ENCODE assay signal across 14 cellular contexts in genomic region chr15:72078887-72079286, GRCh38. TPM values are rescaled to one million over a fixed set of nuclear protein-coding genes. Genes with fewer than 3 reads are reported as not detected.
DNase-seq lines count a peak whose midpoint lies in the region; ATAC-seq, FAIRE-seq and TF ChIP-seq lines count a peak whose summit lies in the region.
"Had no signal": no experiment of that assay in that cellular context is flagged by ENCODE, and none has a peak within 500 bp of the region (broad histone marks: within the 10 kb centered on the region; RNA-seq: fewer than 3 reads in every experiment).

No MANE protein-coding gene starts in this region.

- no peaks in the 10 kb centered on the region for H3K36me3 ChIP-seq in GM06990 (ENCODE audit: control insufficient read depth, insufficient read depth, low read length)
- no peaks in the 10 kb centered on the region for H3K36me3 ChIP-seq in OCI-LY1 (ENCODE audit: insufficient read depth, low read length)
- no peaks in the 10 kb centered on the region for H3K36me3 ChIP-seq in kidney (ENCODE audit: control insufficient read depth in 1 of 2, insufficient read depth in 2 of 2, low read length in 2 of 2)

- peaks cover 13% of the 10 kb centered on the region; the same call in 1 of the 2 replicates for H3K79me2 ChIP-seq in OCI-LY1 (ENCODE audit: insufficient read depth, low read length)

- TF ChIP-seq CTCF in GM06990 (IDR thresholded peaks at IDR 0.05; ENCODE audit: insufficient read depth, low read length, poor library complexity, severe bottlenecking) (no peak), OCI-LY1 (IDR thresholded peaks at IDR 0.05; ENCODE audit: low read length) (no peak), kidney (IDR thresholded peaks at IDR 0.05; ENCODE audit: borderline replicate concordance, extremely low read depth, insufficient read depth) (no peak), RWPE1 (conservative IDR thresholded peaks at IDR 0.05; ENCODE audit: low read depth) (no peak)

- CTCF ChIA-PET in RWPE1 (lab: Yijun Ruan, JAX): interaction anchor here (0.5 kb wide), 1 partner anchor 964 kb away, joined by 5 read pairs; no protein-coding TSS in a partner anchor

- H3K4me3 ChIP-seq in GM06990 (replicated peaks; ENCODE audit: low read depth, low read length) (no peak overlapping the region), OCI-LY1 (ENCODE audit: low read depth, low read length, poor library complexity, severe bottlenecking) (peak overlapping the region; percentile 35), kidney (ENCODE audit: low read length in 2 of 2) (no peak overlapping the region)

- ATAC-seq in HG03097 (IDR thresholded peaks at IDR 0.05; ENCODE audit: low FRiP score, unreplicated experiment): peak; percentile 94
- ATAC-seq: left cardiac atrium had no signal

- H3K9me3 ChIP-seq in OCI-LY1 (ENCODE audit: low read length): no peaks in the 10 kb centered on the region
- no peaks in the 10 kb centered on the region for H3K9me3 ChIP-seq in kidney (ENCODE audit: control insufficient read depth in 1 of 2, low read length in 2 of 2)

- POLR2A ChIA-PET in RWPE1 (lab: Yijun Ruan, JAX; ENCODE audit: low non-redundant PET): no interaction called here

- H3K27ac ChIP-seq in OCI-LY1 (ENCODE audit: low read depth, low read length, poor library complexity, severe bottlenecking): peak overlapping the region; percentile 86
- no peak overlapping the region for H3K27ac ChIP-seq in kidney (ENCODE audit: low read depth in 2 of 2, low read length in 2 of 2)
- H3K27ac ChIP-seq in RWPE1: no peak overlapping the region
- no peak overlapping the region for H3K27ac ChIP-seq in substantia nigra (ENCODE audit: low read depth, low read length, poor library complexity, severe bottlenecking)

- peak overlapping the region; percentile 64 for H3K4me2 ChIP-seq in OCI-LY1 (ENCODE audit: low read length)

- DNase-seq in GM06990 (ENCODE audit: extremely low read depth, insufficient read length) (peak; percentile 28), GM19239 (ENCODE audit: insufficient read length, low spot score) (no peak), kidney (no peak), RWPE1 (ENCODE audit: low spot score) (no peak), substantia nigra (lab: John Stamatoyannopoulos, UW) (no peak), C1 segment of cervical spinal cord (lab: John Stamatoyannopoulos, UW) (no peak)
- DNase-seq: activated CD4-positive, alpha-beta T cell treated with anti-CD3 and anti-CD28 coated beads for 4 hours; DMS79; GOT3; left cardiac atrium; stimulated activated CD4-positive, alpha-beta T cell treated with anti-CD3 and anti-CD28 coated beads, Interleukin-4, amount 100 ng/mL, for 1 hour had no signal

- peak; percentile 77 for FAIRE-seq in GM19239 (lab: Jason Lieb, UNC)
- no peak for FAIRE-seq in kidney (lab: Jason Lieb, UNC)
- FAIRE-seq: endothelial cell of umbilical vein had no signal

- H4K20me1 ChIP-seq in OCI-LY1 (ENCODE audit: insufficient read depth, low read length): no peaks in the 10 kb centered on the region

- H2AFZ ChIP-seq in OCI-LY1 (ENCODE audit: low read length): no peak overlapping the region

- H3K9me2 ChIP-seq in OCI-LY1 (ENCODE audit: low read depth, low read length): no peaks in the 10 kb centered on the region

- peak overlapping the region; percentile 32 for H3K9ac ChIP-seq in OCI-LY1 (ENCODE audit: low read length)
- H3K9ac ChIP-seq in kidney (ENCODE audit: low read length in 2 of 2): no peak overlapping the region

- intact Hi-C loops in kidney (cut with DNase I): no loop called here

- H3K4me1 ChIP-seq in OCI-LY1 (ENCODE audit: insufficient read depth, low read length, severe bottlenecking) (peaks cover 66% of the 10 kb centered on the region), kidney (ENCODE audit: control insufficient read depth in 1 of 2, insufficient read depth in 1 of 2, low read depth in 1 of 2, low read length in 2 of 2) (no peaks in the 10 kb centered on the region)

- H3K27me3 ChIP-seq in GM06990 (replicated peaks; ENCODE audit: control insufficient read depth, insufficient read depth, low read length) (no peaks in the 10 kb centered on the region), OCI-LY1 (ENCODE audit: insufficient read depth, low read length) (no peaks in the 10 kb centered on the region)

- no peaks in the 10 kb centered on the region for H3F3A ChIP-seq in OCI-LY1 (ENCODE audit: insufficient read depth, low read length)

RNA-seq across cellular contexts. Expression of gene MYO9A, which starts 39.1 kb away (rescaled TPM):
- 132 TPM for total RNA-seq in kidney
- polyA plus RNA-seq in kidney (ENCODE audit: insufficient read depth, low read depth, low replicate concordance): 5.5 TPM

RNA-seq across cellular contexts. Expression of gene SENP8, which starts 39.3 kb away (rescaled TPM):
- 4.8 TPM for total RNA-seq in kidney
- polyA plus RNA-seq in kidney (ENCODE audit: insufficient read depth, low read depth, low replicate concordance): 5.6 TPM
